1 cellular context compared by ENCODE assay signal in genomic region chr17:82289822-82290541, GRCh38.
TF ChIP-seq lines count a peak whose summit lies in the region.

No MANE protein-coding gene starts in this region.

TF ChIP-seq in HepG2, 621 proteins besides CTCF, POLR2A, EP300 and RAD21 (continued from another document):
- no peak for TF ChIP-seq ZNF281 (CRISPR knock-in tag; IDR thresholded peaks at IDR 0.05; ENCODE audit: borderline replicate concordance)
- no peak for TF ChIP-seq ZNF333 (CRISPR knock-in tag; IDR thresholded peaks at IDR 0.05; ENCODE audit: borderline replicate concordance)
- no peak for TF ChIP-seq NFIC (IDR thresholded peaks at IDR 0.05; ENCODE audit: low read length)
- TF ChIP-seq, protein P1, sequence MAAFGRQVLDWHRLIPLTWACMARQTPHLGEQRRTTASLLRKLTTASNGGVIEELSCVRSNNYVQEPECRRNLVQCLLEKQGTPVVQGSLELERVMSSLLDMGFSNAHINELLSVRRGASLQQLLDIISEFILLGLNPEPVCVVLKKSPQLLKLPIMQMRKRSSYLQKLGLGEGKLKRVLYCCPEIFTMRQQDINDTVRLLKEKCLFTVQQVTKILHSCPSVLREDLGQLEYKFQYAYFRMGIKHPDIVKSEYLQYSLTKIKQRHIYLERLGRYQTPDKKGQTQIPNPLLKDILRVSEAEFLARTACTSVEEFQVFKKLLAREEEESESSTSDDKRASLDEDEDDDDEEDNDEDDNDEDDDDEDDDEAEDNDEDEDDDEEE (CRISPR knock-in tag; IDR thresholded peaks at IDR 0.05), result 0 out of 2 replicates have a peak, but pooled peaks have one; percentile 14
- TF ChIP-seq, protein P2, sequence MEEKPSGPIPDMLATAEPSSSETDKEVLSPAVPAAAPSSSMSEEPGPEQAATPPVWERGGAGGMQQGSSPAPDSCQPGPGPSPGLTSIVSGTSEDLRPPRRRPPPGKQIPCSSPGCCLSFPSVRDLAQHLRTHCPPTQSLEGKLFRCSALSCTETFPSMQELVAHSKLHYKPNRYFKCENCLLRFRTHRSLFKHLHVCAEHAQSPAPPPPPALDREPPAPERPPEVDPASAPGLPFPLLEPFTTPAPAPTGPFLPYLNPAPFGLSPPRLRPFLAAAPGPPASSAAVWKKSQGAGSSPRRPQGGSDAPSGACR (CRISPR knock-in tag; IDR thresholded peaks at IDR 0.05), result no peak
- TF ChIP-seq ZBTB38 (CRISPR knock-in tag; IDR thresholded peaks at IDR 0.05), result no peak
- no peak for TF ChIP-seq RARG (CRISPR knock-in tag; IDR thresholded peaks at IDR 0.05; ENCODE audit: low read depth)
- no peak for TF ChIP-seq FOXP1 (IDR thresholded peaks at IDR 0.05)
- TF ChIP-seq FOXP1 (CRISPR knock-in tag; IDR thresholded peaks at IDR 0.05), result peak; percentile 52; the same call in 1 of the 2 replicates
- TF ChIP-seq ZHX1 (CRISPR knock-in tag; IDR thresholded peaks at IDR 0.05; ENCODE audit: low read depth), result no peak
- peak; percentile 33; the same call in 1 of the 2 replicates for TF ChIP-seq ZNF614 (CRISPR knock-in tag; IDR thresholded peaks at IDR 0.05; ENCODE audit: borderline replicate concordance)
- no peak for TF ChIP-seq ZNF841 (CRISPR knock-in tag; IDR thresholded peaks at IDR 0.05; ENCODE audit: borderline replicate concordance)
- peak; percentile 40; the same call in 1 of the 2 replicates for TF ChIP-seq SOX5 (CRISPR knock-in tag; IDR thresholded peaks at IDR 0.05; ENCODE audit: borderline replicate concordance)
- no peak for TF ChIP-seq PHF21A (CRISPR knock-in tag; IDR thresholded peaks at IDR 0.05)
- peak; percentile 83 for TF ChIP-seq SP5 (CRISPR knock-in tag; IDR thresholded peaks at IDR 0.05; ENCODE audit: borderline replicate concordance, low read depth)
- peak; percentile 34; the same call in 1 of the 2 replicates for TF ChIP-seq SALL1 (CRISPR knock-in tag; IDR thresholded peaks at IDR 0.05)
- no peak for TF ChIP-seq TAF1 (CRISPR knock-in tag; IDR thresholded peaks at IDR 0.05)
- no peak for TF ChIP-seq POLR2G (IDR thresholded peaks at IDR 0.05; ENCODE audit: low read depth, low read length)
